Comparison of ENCODE assay signal across 9 cellular contexts in the genomic region with DNA sequence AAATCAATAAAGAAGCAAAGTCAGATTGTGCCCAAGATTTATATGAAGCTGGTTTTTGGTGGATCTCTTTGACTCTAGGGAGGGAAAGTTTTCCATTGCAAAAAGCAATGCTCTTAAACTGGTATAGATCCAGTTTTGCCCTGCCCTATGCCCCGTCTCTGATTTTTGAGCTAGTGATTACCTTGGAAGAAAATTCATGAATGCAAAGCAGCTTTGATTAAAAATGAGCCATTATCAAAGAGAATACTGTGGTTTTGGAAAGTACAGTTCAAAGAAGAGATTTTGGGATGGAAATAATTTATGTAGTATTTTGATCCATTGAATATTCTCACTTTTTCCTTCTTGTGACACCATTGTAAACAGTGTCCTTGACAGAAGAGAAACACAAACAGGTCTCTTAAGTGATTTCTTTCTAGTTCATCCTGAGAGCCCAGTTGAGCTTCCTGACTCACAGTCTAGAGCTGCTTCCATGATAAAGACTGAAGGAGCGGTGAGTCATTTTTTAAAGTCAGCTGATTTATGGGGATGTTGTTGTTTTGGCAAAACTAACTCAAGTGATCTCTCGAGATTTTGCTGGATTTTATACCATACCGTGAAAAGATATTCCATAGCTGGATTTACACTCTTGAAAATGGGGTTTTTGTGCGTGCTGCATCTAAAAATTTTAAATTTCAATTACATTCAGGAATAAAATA.
DNase-seq lines count a peak whose midpoint lies in the region; ATAC-seq and TF ChIP-seq lines count a peak whose summit lies in the region.
"Had no signal": no experiment of that assay in that cellular context is flagged by ENCODE, and none has a peak within 500 bp of the region (broad histone marks: within the 10 kb centered on the region; RNA-seq: fewer than 3 reads in every experiment).

No MANE protein-coding gene starts in this region.

- POLR2A ChIA-PET in CD4-positive, alpha-beta T cell (lab: Charles Lee): interaction anchor here (1.3 to 2.2 kb wide), 2 partner anchors 13 to 76 kb away, joined by 3 to 16 read pairs; partner anchors contain the start of gene AFF1

- ATAC-seq in CD4-positive, alpha-beta T cell (ENCODE audit: poor library complexity): no peak
- ATAC-seq in GM21723 (IDR thresholded peaks at IDR 0.05; ENCODE audit: unreplicated experiment) (no peak), HG03521 (IDR thresholded peaks at IDR 0.05; ENCODE audit: unreplicated experiment) (no peak), HG03097 (IDR thresholded peaks at IDR 0.05; ENCODE audit: low FRiP score, unreplicated experiment) (no peak)
- no peak for ATAC-seq in stimulated activated effector memory CD8-positive, alpha-beta T cell treated with anti-CD3 and anti-CD28 coated beads, Interleukin-12 subunit alpha, Interleukin-12 subunit beta, amount 100 ng/mL, for 72 hours

- intact Hi-C loops in CD4-positive, alpha-beta T cell (cut with DNase I, micrococcal nuclease): no loop called here

- no peak overlapping the region for H3K27ac Mint-ChIP-seq in CD4-positive, alpha-beta T cell
- H3K27ac Mint-ChIP-seq in stimulated activated effector memory CD8-positive, alpha-beta T cell treated with anti-CD3 and anti-CD28 coated beads, Interleukin-12 subunit alpha, Interleukin-12 subunit beta, amount 100 ng/mL, for 72 hours: no peak overlapping the region

- peak overlapping the region; percentile 35 for H3K4me3 Mint-ChIP-seq in CD4-positive, alpha-beta T cell
- H3K4me3 Mint-ChIP-seq in stimulated activated effector memory CD8-positive, alpha-beta T cell treated with anti-CD3 and anti-CD28 coated beads, Interleukin-12 subunit alpha, Interleukin-12 subunit beta, amount 100 ng/mL, for 72 hours: no peak overlapping the region

- H3K4me1 Mint-ChIP-seq in CD4-positive, alpha-beta T cell (ENCODE audit: low read depth): peaks cover 81% of the 10 kb centered on the region
- H3K4me1 Mint-ChIP-seq in stimulated activated effector memory CD8-positive, alpha-beta T cell treated with anti-CD3 and anti-CD28 coated beads, Interleukin-12 subunit alpha, Interleukin-12 subunit beta, amount 100 ng/mL, for 72 hours: peaks cover 55% of the 10 kb centered on the region

- H3K36me3 Mint-ChIP-seq in CD4-positive, alpha-beta T cell (ENCODE audit: low read depth): peaks cover 9% of the 10 kb centered on the region
- peaks cover 18% of the 10 kb centered on the region for H3K36me3 Mint-ChIP-seq in stimulated activated effector memory CD8-positive, alpha-beta T cell treated with anti-CD3 and anti-CD28 coated beads, Interleukin-12 subunit alpha, Interleukin-12 subunit beta, amount 100 ng/mL, for 72 hours

- TF ChIP-seq CTCF in CD4-positive, alpha-beta T cell (IDR thresholded peaks at IDR 0.05): no peak
- TF ChIP-seq CTCF in cardiac fibroblast (IDR thresholded peaks at IDR 0.05; ENCODE audit: low read depth, low read length): no peak

- H3K9me3 ChIP-seq in CD4-positive, alpha-beta T cell (ENCODE audit: control insufficient read depth, low read length): no peaks in the 10 kb centered on the region

- H3K27me3 Mint-ChIP-seq in CD4-positive, alpha-beta T cell: no peaks in the 10 kb centered on the region

- H3K9me3 Mint-ChIP-seq in CD4-positive, alpha-beta T cell: no peaks in the 10 kb centered on the region
- no peaks in the 10 kb centered on the region for H3K9me3 Mint-ChIP-seq in stimulated activated effector memory CD8-positive, alpha-beta T cell treated with anti-CD3 and anti-CD28 coated beads, Interleukin-12 subunit alpha, Interleukin-12 subunit beta, amount 100 ng/mL, for 72 hours

- DNase-seq in CD4-positive, alpha-beta T cell: no peak
- peak; percentile 91 for DNase-seq in M059J (ENCODE audit: low read depth)
- peak; percentile 90 to 96 for DNase-seq in cardiac fibroblast (ENCODE audit: low read depth in 2 of 2)
- DNase-seq in myocyte (ENCODE audit: low read depth): peak; percentile 77
- no peak for DNase-seq in stimulated activated effector memory CD8-positive, alpha-beta T cell treated with anti-CD3 and anti-CD28 coated beads, Interleukin-12 subunit alpha, Interleukin-12 subunit beta, amount 100 ng/mL, for 72 hours (ENCODE audit: low spot score in 2 of 2)
- DNase-seq: stimulated activated CD8-positive, alpha-beta memory T cell treated with anti-CD3 and anti-CD28 coated beads, Interleukin-4, amount 100 ng/mL, for 48 hours had no signal

- H3K27ac ChIP-seq in CD4-positive, alpha-beta T cell (ENCODE audit: low read depth, low read length): no peak overlapping the region

- CTCF ChIA-PET in CD4-positive, alpha-beta T cell (lab: Charles Lee): interaction anchor here (0.6 to 1.8 kb wide), 6 partner anchors 46 to 224 kb away, joined by 3 to 9 read pairs (median 5); partner anchors contain the start of gene AFF1

- H3K27me3 ChIP-seq in CD4-positive, alpha-beta T cell (ENCODE audit: control insufficient read depth, insufficient read depth, low read length): no peaks in the 10 kb centered on the region

- H3K4me3 ChIP-seq in cardiac fibroblast (replicated peaks in 1 of 2; ENCODE audit: low read depth in 2 of 2, low read length in 2 of 2): no peak overlapping the region

Comparison
In these comparisons a context has a peak if more than half of its experiments do, and no peak if none do; other contexts are left out.
1. DNase-seq: peak in M059J (single experiment), cardiac fibroblast (2 of 2) and myocyte (single experiment); none in CD4-positive, alpha-beta T cell (0 of 10) and stimulated activated effector memory CD8-positive, alpha-beta T cell treated with anti-CD3 and anti-CD28 coated beads, Interleukin-12 subunit alpha, Interleukin-12 subunit beta, amount 100 ng/mL, for 72 hours (0 of 2).